7 cellular contexts compared by ENCODE assay signal in the genomic region with DNA sequence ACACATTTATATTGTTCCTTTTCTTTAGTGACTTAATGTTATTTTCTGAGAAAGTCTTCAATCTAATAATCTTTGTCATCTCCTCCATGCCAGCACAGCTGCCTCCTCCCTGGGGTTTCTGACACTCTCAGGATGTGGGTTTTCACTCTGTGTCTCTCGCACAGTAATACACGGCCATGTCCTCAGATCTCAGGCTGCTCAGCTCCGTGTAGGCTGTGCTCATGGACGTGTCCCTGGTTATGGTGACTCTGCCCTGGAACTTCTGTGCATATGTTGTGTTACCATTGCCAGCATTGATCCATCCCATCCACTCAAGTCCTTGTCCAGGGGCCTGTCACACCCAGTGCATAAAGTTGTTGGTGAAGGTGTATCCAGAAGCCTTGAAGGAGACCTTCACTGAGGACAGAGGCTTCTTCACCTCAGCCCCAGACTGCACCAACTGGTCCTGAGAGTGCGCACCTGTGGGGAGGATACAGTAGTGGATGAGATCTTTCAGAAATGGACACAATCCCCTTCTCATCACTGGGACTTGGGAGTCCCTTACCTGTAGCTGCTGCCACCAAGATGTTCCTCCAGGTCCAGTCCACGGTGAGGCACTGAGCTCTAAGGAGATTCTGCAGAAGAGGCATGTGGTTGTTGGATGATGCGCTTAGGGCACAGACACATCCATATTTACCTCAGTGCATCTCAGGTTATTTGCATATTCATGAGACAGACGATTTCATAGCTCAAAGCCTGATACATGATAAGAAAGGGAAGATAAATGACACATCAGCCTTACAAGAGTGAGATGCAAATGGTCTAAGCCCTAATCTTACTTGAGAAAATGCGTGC.
DNase-seq lines count a peak whose midpoint lies in the region; ATAC-seq and TF ChIP-seq lines count a peak whose summit lies in the region.
"Not testable (repeated sequence)": the region's sequence is repeated elsewhere in the genome, so short reads cannot be mapped to it uniquely, and the experiment has no call there.

No MANE protein-coding gene starts in this region.

- H3K36me3 Mint-ChIP-seq in T-cell; activated CD4-positive, alpha-beta T cell treated with anti-CD3 and anti-CD28 coated beads, Interleukin-2, amount 10 ng/mL, durations not matched to agents 24 days and 14 days (ENCODE audit: low read depth); activated CD8-positive, alpha-beta memory T cell treated with anti-CD3 and anti-CD28 coated beads, Interleukin-2, amount 10 ng/mL, durations not matched to agents 7 days and 5 days; activated T-helper 17 cell treated with anti-CD3 and anti-CD28 coated beads, Interleukin-2, amount 50 U/mL, for 72 hours (ENCODE audit: low read depth); natural killer cell: not testable (repeated sequence)

- H3K27me3 Mint-ChIP-seq in T-cell; activated CD4-positive, alpha-beta T cell treated with anti-CD3 and anti-CD28 coated beads, Interleukin-2, amount 10 ng/mL, durations not matched to agents 24 days and 14 days; activated CD8-positive, alpha-beta memory T cell treated with anti-CD3 and anti-CD28 coated beads, Interleukin-2, amount 10 ng/mL, durations not matched to agents 7 days and 5 days; activated T-helper 17 cell treated with anti-CD3 and anti-CD28 coated beads, Interleukin-2, amount 50 U/mL, for 72 hours; natural killer cell (ENCODE audit: low read depth in 2 of 2): not testable (repeated sequence)

- ATAC-seq in T-cell (replicated peaks in 1 of 4) (peak; percentile 85 to 90 (median 87)), natural killer cell (peak; percentile 67 to 75 (median 75))
- peak; percentile 78 for ATAC-seq in activated CD8-positive, alpha-beta memory T cell treated with anti-CD3 and anti-CD28 coated beads, Interleukin-2, amount 10 ng/mL, durations not matched to agents 7 days and 5 days
- ATAC-seq in activated T-helper 17 cell treated with anti-CD3 and anti-CD28 coated beads, Interleukin-2, amount 50 U/mL, for 72 hours (replicated peaks), result peak; percentile 94

- CTCF ChIA-PET in T-cell (lab: Charles Lee); activated CD8-positive, alpha-beta memory T cell treated with anti-CD3 and anti-CD28 coated beads, Interleukin-2, amount 10 ng/mL, durations not matched to agents 7 days and 5 days (lab: Charles Lee): not testable (repeated sequence)

- POLR2A ChIA-PET in T-cell (lab: Charles Lee), result not testable (repeated sequence)

- H3K9me3 Mint-ChIP-seq in T-cell; activated CD4-positive, alpha-beta T cell treated with anti-CD3 and anti-CD28 coated beads, Interleukin-2, amount 10 ng/mL, durations not matched to agents 24 days and 14 days; activated CD8-positive, alpha-beta memory T cell treated with anti-CD3 and anti-CD28 coated beads, Interleukin-2, amount 10 ng/mL, durations not matched to agents 7 days and 5 days (ENCODE audit: low read depth); activated T-helper 17 cell treated with anti-CD3 and anti-CD28 coated beads, Interleukin-2, amount 50 U/mL, for 72 hours; natural killer cell: not testable (repeated sequence)

- H3K4me3 Mint-ChIP-seq in T-cell; activated CD4-positive, alpha-beta T cell treated with anti-CD3 and anti-CD28 coated beads, Interleukin-2, amount 10 ng/mL, durations not matched to agents 24 days and 14 days; activated CD8-positive, alpha-beta memory T cell treated with anti-CD3 and anti-CD28 coated beads, Interleukin-2, amount 10 ng/mL, durations not matched to agents 7 days and 5 days; activated T-helper 17 cell treated with anti-CD3 and anti-CD28 coated beads, Interleukin-2, amount 50 U/mL, for 72 hours; natural killer cell: not testable (repeated sequence)

- H3K27ac Mint-ChIP-seq in T-cell; activated CD4-positive, alpha-beta T cell treated with anti-CD3 and anti-CD28 coated beads, Interleukin-2, amount 10 ng/mL, durations not matched to agents 24 days and 14 days; activated CD8-positive, alpha-beta memory T cell treated with anti-CD3 and anti-CD28 coated beads, Interleukin-2, amount 10 ng/mL, durations not matched to agents 7 days and 5 days; activated T-helper 17 cell treated with anti-CD3 and anti-CD28 coated beads, Interleukin-2, amount 50 U/mL, for 72 hours; natural killer cell: not testable (repeated sequence)

- intact Hi-C loops in activated CD4-positive, alpha-beta T cell treated with anti-CD3 and anti-CD28 coated beads, Interleukin-2, amount 10 ng/mL, durations not matched to agents 24 days and 14 days (cut with micrococcal nuclease); natural killer cell (cut with micrococcal nuclease): not testable (repeated sequence)

- DNase-seq in T-cell, result peak in 8 of 34 experiments; percentile 1 to 42 (median 19)
- DNase-seq in activated CD4-positive, alpha-beta T cell treated with anti-CD3 and anti-CD28 coated beads, Interleukin-2, amount 10 ng/mL, durations not matched to agents 24 days and 14 days, result peak; percentile 54
- DNase-seq in activated CD8-positive, alpha-beta memory T cell treated with anti-CD3 and anti-CD28 coated beads, Interleukin-2, amount 10 ng/mL, durations not matched to agents 7 days and 5 days; natural killer cell: not testable (repeated sequence)
- peak; percentile 21 for DNase-seq in central memory CD4-positive, alpha-beta T cell
- DNase-seq in stimulated activated CD4-positive, alpha-beta T cell treated with anti-CD3 and anti-CD28 coated beads, Interleukin-4, amount 100 ng/mL, for 4 hours, result peak; percentile 0 to 45

- H3K4me1 Mint-ChIP-seq in T-cell; activated CD4-positive, alpha-beta T cell treated with anti-CD3 and anti-CD28 coated beads, Interleukin-2, amount 10 ng/mL, durations not matched to agents 24 days and 14 days; activated CD8-positive, alpha-beta memory T cell treated with anti-CD3 and anti-CD28 coated beads, Interleukin-2, amount 10 ng/mL, durations not matched to agents 7 days and 5 days; activated T-helper 17 cell treated with anti-CD3 and anti-CD28 coated beads, Interleukin-2, amount 50 U/mL, for 72 hours; natural killer cell: not testable (repeated sequence)

- not testable (repeated sequence) for TF ChIP-seq CTCF in natural killer cell (IDR thresholded peaks at IDR 0.05)
